8 cellular contexts compared by ENCODE assay signal in the genomic region with DNA sequence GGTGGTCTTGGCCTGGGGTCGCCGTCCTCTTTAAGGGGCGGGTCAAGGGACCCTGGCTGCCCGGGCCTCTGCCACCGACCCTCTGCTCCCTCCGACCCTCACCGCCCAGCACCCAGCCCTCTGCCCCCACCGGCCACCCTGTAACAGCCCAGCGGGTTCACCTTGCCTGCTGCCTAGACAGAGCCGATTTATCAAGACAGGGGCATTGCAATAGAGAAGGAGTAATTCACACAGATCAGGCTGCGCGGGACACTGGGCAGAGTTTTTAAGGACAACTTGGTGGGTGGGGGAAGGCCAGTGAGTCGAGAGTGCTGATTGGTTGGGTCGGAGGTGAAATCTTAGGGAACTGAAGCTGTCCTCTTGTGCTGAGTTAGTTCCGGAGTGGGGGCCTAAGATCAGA. TPM values are rescaled to one million over a fixed set of nuclear protein-coding genes. Genes with fewer than 3 reads are reported as not detected.
DNase-seq lines count a peak whose midpoint lies in the region; ATAC-seq and TF ChIP-seq lines count a peak whose summit lies in the region.

No MANE protein-coding gene starts in this region.

- intact Hi-C loops in dendritic cell treated with granulocyte-macrophage colony-stimulating factor and Interleukin-4, amounts not matched to agents 40 ng/mL and 50 ng/mL, for 4 days (cut with micrococcal nuclease), result loop anchor here (2.0 kb wide), 1 partner anchor 13 kb away; no protein-coding TSS in a partner anchor

- ATAC-seq in GM18520 (IDR thresholded peaks at IDR 0.05; ENCODE audit: unreplicated experiment), result no peak

- H3K9me3 Mint-ChIP-seq in dendritic cell treated with granulocyte-macrophage colony-stimulating factor and Interleukin-4, amounts not matched to agents 40 ng/mL and 50 ng/mL, for 4 days, result no peaks in the 10 kb centered on the region
- H3K9me3 Mint-ChIP-seq in osteocyte (ENCODE audit: unreplicated experiment), result no peaks in the 10 kb centered on the region

- H3K27me3 Mint-ChIP-seq in dendritic cell treated with granulocyte-macrophage colony-stimulating factor and Interleukin-4, amounts not matched to agents 40 ng/mL and 50 ng/mL, for 4 days, result no peaks in the 10 kb centered on the region
- H3K27me3 Mint-ChIP-seq in osteocyte (ENCODE audit: unreplicated experiment), result no peaks in the 10 kb centered on the region

- no peak for TF ChIP-seq CTCF in osteocyte (IDR thresholded peaks at IDR 0.05)

- H3K36me3 Mint-ChIP-seq in dendritic cell treated with granulocyte-macrophage colony-stimulating factor and Interleukin-4, amounts not matched to agents 40 ng/mL and 50 ng/mL, for 4 days (ENCODE audit: low read depth), result peaks cover 8% of the 10 kb centered on the region
- no peaks in the 10 kb centered on the region for H3K36me3 Mint-ChIP-seq in osteocyte (ENCODE audit: unreplicated experiment)

- peak overlapping the region; percentile 59 for H3K4me3 Mint-ChIP-seq in dendritic cell treated with granulocyte-macrophage colony-stimulating factor and Interleukin-4, amounts not matched to agents 40 ng/mL and 50 ng/mL, for 4 days
- peak overlapping the region; percentile 71 for H3K4me3 Mint-ChIP-seq in osteocyte (ENCODE audit: unreplicated experiment)

- DNase-seq in NCI-H146 (lab: John Stamatoyannopoulos, UW) (peak; percentile 15), NCI-H146 treated with DMSO at 0.1 percent for 48 hours (lab: John Stamatoyannopoulos, UW; ENCODE audit: unreplicated experiment) (no peak), MV-4-11 (lab: John Stamatoyannopoulos, UW) (peak; percentile 43), osteocyte (ENCODE audit: extremely low spot score, unreplicated experiment) (no peak), GM03348 (ENCODE audit: low spot score) (no peak)
- no peak for DNase-seq in activated CD4-positive, alpha-beta T cell treated with anti-CD3 and anti-CD28 coated beads, Interleukin-2, amount 50 U/mL, for 1 hour

- H3K27ac Mint-ChIP-seq in dendritic cell treated with granulocyte-macrophage colony-stimulating factor and Interleukin-4, amounts not matched to agents 40 ng/mL and 50 ng/mL, for 4 days, result peak overlapping the region; percentile 87
- H3K27ac Mint-ChIP-seq in osteocyte (ENCODE audit: unreplicated experiment), result no peak overlapping the region

- peaks cover 47% of the 10 kb centered on the region for H3K4me1 Mint-ChIP-seq in dendritic cell treated with granulocyte-macrophage colony-stimulating factor and Interleukin-4, amounts not matched to agents 40 ng/mL and 50 ng/mL, for 4 days (ENCODE audit: low read depth)
- peaks cover 48% of the 10 kb centered on the region for H3K4me1 Mint-ChIP-seq in osteocyte (ENCODE audit: unreplicated experiment)

RNA-seq across cellular contexts. Expression of gene ADCK2, which starts 0.8 kb away (rescaled TPM):
- 25.7 and 26.1 TPM in 2 replicates for total RNA-seq in osteocyte

RNA-seq across cellular contexts. Expression of gene NDUFB2, which starts 24.5 kb away (rescaled TPM):
- 177 and 184 TPM in 2 replicates for total RNA-seq in osteocyte

RNA-seq across cellular contexts. Expression of gene DENND2A, which starts 31.4 kb away (rescaled TPM):
- 53.3 and 56.6 TPM in 2 replicates for total RNA-seq in osteocyte

Comparison
In these comparisons a context has a peak if more than half of its experiments do, and no peak if none do; other contexts are left out.
1. DNase-seq: peak in NCI-H146 (single experiment) and MV-4-11 (single experiment); none in NCI-H146 treated with DMSO at 0.1 percent for 48 hours (single experiment), osteocyte (single experiment), GM03348 (single experiment) and activated CD4-positive, alpha-beta T cell treated with anti-CD3 and anti-CD28 coated beads, Interleukin-2, amount 50 U/mL, for 1 hour (single experiment).